Comparison of ENCODE assay signal across 28 cellular contexts in the genomic region with DNA sequence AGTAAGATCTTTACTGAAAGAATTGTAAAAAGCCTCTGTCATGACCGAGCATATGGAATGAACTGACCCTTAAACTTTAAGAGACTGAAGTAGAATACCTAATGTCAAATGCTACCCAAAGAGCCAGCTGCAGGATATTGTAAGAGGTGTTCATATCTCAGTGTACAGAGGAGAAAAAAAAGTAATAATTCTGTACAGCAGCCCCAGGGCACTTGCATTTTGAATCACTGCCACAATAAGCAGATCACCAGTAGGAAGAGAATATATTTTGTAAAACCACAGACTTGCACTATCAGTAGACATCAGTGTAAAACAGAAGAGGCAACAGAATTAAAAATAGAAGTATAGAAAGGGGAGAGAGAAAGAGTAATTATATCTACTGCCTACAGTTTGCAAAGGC.
DNase-seq lines count a peak whose midpoint lies in the region; ATAC-seq and TF ChIP-seq lines count a peak whose summit lies in the region.
"Had no signal": no experiment of that assay in that cellular context is flagged by ENCODE, and none has a peak within 500 bp of the region (broad histone marks: within the 10 kb centered on the region; RNA-seq: fewer than 3 reads in every experiment).

No MANE protein-coding gene starts in this region.

- H3K27ac ChIP-seq in SK-N-MC, result peak overlapping the region; percentile 29; the same call in 1 of the 2 replicates
- H3K27ac ChIP-seq in GM23338 (ENCODE audit: low read depth), result no peak overlapping the region
- H3K27ac ChIP-seq: A549, coronary artery, HL-60, prostate gland, sigmoid colon, SJSA1, stomach, uterus had no signal

- no peaks in the 10 kb centered on the region for H3K36me3 Mint-ChIP-seq in GM23338 (ENCODE audit: low read depth)
- H3K36me3 Mint-ChIP-seq: activated naive CD8-positive, alpha-beta T cell treated with anti-CD3 and anti-CD28 coated beads for 36 hours; naive thymus-derived CD8-positive, alpha-beta T cell had no signal

- no peak overlapping the region for H3K4me2 ChIP-seq in GM23338
- H3K4me2 ChIP-seq: A549 had no signal

- H3K9ac ChIP-seq in SK-N-MC (ENCODE audit: insufficient read length), result no peak overlapping the region

- no peaks in the 10 kb centered on the region for H3F3A ChIP-seq in GM23338 (replicated peaks; ENCODE audit: low read depth)

- H3K36me3 ChIP-seq in SK-N-MC (ENCODE audit: insufficient read depth, low read length) (no peaks in the 10 kb centered on the region), GM23338 (ENCODE audit: insufficient read depth) (no peaks in the 10 kb centered on the region)
- H3K36me3 ChIP-seq: MG63, prostate gland, sigmoid colon, SJSA1, stomach, uterus had no signal

- H3K4me1 ChIP-seq in GM23338 (ENCODE audit: insufficient read depth), result no peaks in the 10 kb centered on the region
- H3K4me1 ChIP-seq: A549, prostate gland, sigmoid colon, SJSA1, stomach, uterus had no signal

- ATAC-seq in GM23338, result no peak
- ATAC-seq: A549; effector memory CD8-positive, alpha-beta T cell; naive thymus-derived CD8-positive, alpha-beta T cell had no signal

- H3K27ac Mint-ChIP-seq in GM23338, result no peak overlapping the region
- H3K27ac Mint-ChIP-seq: activated naive CD8-positive, alpha-beta T cell treated with anti-CD3 and anti-CD28 coated beads for 36 hours; effector memory CD8-positive, alpha-beta T cell; naive thymus-derived CD8-positive, alpha-beta T cell had no signal

- no peak overlapping the region for H2AFZ ChIP-seq in GM23338

- H3K9me3 Mint-ChIP-seq in GM23338, result peaks cover 10% of the 10 kb centered on the region
- H3K9me3 Mint-ChIP-seq: activated naive CD8-positive, alpha-beta T cell treated with anti-CD3 and anti-CD28 coated beads for 36 hours had no signal

- H3K4me1 Mint-ChIP-seq in GM23338, result no peaks in the 10 kb centered on the region
- H3K4me1 Mint-ChIP-seq: activated naive CD8-positive, alpha-beta T cell treated with anti-CD3 and anti-CD28 coated beads for 36 hours; naive thymus-derived CD8-positive, alpha-beta T cell had no signal

- no peak overlapping the region for H3K4me3 Mint-ChIP-seq in GM23338
- H3K4me3 Mint-ChIP-seq: activated naive CD8-positive, alpha-beta T cell treated with anti-CD3 and anti-CD28 coated beads for 36 hours; effector memory CD8-positive, alpha-beta T cell; naive thymus-derived CD8-positive, alpha-beta T cell had no signal

- H3K27me3 ChIP-seq in GM23338 (ENCODE audit: insufficient read depth), result no peaks in the 10 kb centered on the region
- H3K27me3 ChIP-seq: MG63, sigmoid colon, SJSA1, stomach, uterus had no signal

- H3K4me3 ChIP-seq in SK-N-MC (peak overlapping the region; percentile 24; the same call in 1 of the 2 replicates), GM23338 (no peak overlapping the region)
- H3K4me3 ChIP-seq: A549, coronary artery, MG63, prostate gland, sigmoid colon, SJSA1, stomach, uterus had no signal

- no peaks in the 10 kb centered on the region for H3K79me2 ChIP-seq in GM23338 (replicated peaks; ENCODE audit: insufficient read depth)

- TF ChIP-seq CTCF in GM23338 (conservative IDR thresholded peaks at IDR 0.05; ENCODE audit: low read depth in 2 of 2), result no peak

- DNase-seq in NCI-H1417 (lab: John Stamatoyannopoulos, UW), result peak in 2 of 3 experiments; percentile 37 to 67
- DNase-seq in NCI-H1417 treated with DMSO at 0.1 percent for 48 hours (lab: John Stamatoyannopoulos, UW), result no peak
- peak; percentile 66 for DNase-seq in DMS53 (lab: John Stamatoyannopoulos, UW)
- DNase-seq in NCI-H226, result peak; percentile 43
- DNase-seq in SK-N-MC (ENCODE audit: low read depth, low spot score), result peak; percentile 63
- no peak for DNase-seq in GM23338 (ENCODE audit: low spot score)
- DNase-seq in NCI-H2107 (lab: John Stamatoyannopoulos, UW), result no peak
- no peak for DNase-seq in NOMO-1 treated with DMSO at 0.1 percent for 48 hours (lab: John Stamatoyannopoulos, UW; ENCODE audit: unreplicated experiment)
- DNase-seq: activated CD4-positive, alpha-beta T cell treated with anti-CD3 and anti-CD28 coated beads, Interleukin-2, amount 50 U/mL, for 1 hour; activated CD4-positive, CD25-positive, alpha-beta regulatory T cell; activated gamma-delta T cell; activated naive CD8-positive, alpha-beta T cell treated with anti-CD3 and anti-CD28 coated beads for 36 hours; activated T-cell treated with anti-CD3 and anti-CD28 coated beads, Interleukin-2, amount 50 U/mL, for 1 hour; aorta; caudate nucleus; effector memory CD8-positive, alpha-beta T cell; KBM-7; MG63; naive thymus-derived CD8-positive, alpha-beta T cell; sigmoid colon; stimulated activated CD4-positive, alpha-beta T cell treated with anti-CD3 and anti-CD28 coated beads, Interleukin-4, amount 100 ng/mL, for 1 hour; stomach; uterus had no signal

- H3K9me2 ChIP-seq in GM23338 (ENCODE audit: insufficient read depth), result no peaks in the 10 kb centered on the region

- H4K20me1 ChIP-seq in GM23338 (replicated peaks; ENCODE audit: insufficient read depth), result no peaks in the 10 kb centered on the region

- no peaks in the 10 kb centered on the region; the same call in 1 of the 2 replicates for H3K9me3 ChIP-seq in SK-N-MC (ENCODE audit: low read depth, low read length)
- H3K9me3 ChIP-seq: A549, MG63, prostate gland, sigmoid colon, SJSA1, uterus had no signal

- no peaks in the 10 kb centered on the region for H3K27me3 Mint-ChIP-seq in GM23338 (ENCODE audit: insufficient read depth, low read depth, poor library complexity)
- H3K27me3 Mint-ChIP-seq: effector memory CD8-positive, alpha-beta T cell had no signal

TF ChIP-seq in GM23338, 12 proteins besides CTCF, POLR2A, EP300 and RAD21:
- no peak for TF ChIP-seq NANOG (IDR thresholded peaks at IDR 0.05; ENCODE audit: borderline replicate concordance)
- no peak for TF ChIP-seq ZNF114 (CRISPR knock-in tag; IDR thresholded peaks at IDR 0.05)
- no peak for TF ChIP-seq EZH2 (IDR thresholded peaks at IDR 0.05; ENCODE audit: low read depth, unreplicated experiment)
- no peak for TF ChIP-seq EZH2phosphoT487 (IDR thresholded peaks at IDR 0.05; ENCODE audit: unreplicated experiment)
- no peak for TF ChIP-seq POLR2AphosphoS5 (IDR thresholded peaks at IDR 0.05; ENCODE audit: low read depth)
- TF ChIP-seq JUNB (IDR thresholded peaks at IDR 0.05; ENCODE audit: unreplicated experiment), result no peak
- TF ChIP-seq, protein P1, sequence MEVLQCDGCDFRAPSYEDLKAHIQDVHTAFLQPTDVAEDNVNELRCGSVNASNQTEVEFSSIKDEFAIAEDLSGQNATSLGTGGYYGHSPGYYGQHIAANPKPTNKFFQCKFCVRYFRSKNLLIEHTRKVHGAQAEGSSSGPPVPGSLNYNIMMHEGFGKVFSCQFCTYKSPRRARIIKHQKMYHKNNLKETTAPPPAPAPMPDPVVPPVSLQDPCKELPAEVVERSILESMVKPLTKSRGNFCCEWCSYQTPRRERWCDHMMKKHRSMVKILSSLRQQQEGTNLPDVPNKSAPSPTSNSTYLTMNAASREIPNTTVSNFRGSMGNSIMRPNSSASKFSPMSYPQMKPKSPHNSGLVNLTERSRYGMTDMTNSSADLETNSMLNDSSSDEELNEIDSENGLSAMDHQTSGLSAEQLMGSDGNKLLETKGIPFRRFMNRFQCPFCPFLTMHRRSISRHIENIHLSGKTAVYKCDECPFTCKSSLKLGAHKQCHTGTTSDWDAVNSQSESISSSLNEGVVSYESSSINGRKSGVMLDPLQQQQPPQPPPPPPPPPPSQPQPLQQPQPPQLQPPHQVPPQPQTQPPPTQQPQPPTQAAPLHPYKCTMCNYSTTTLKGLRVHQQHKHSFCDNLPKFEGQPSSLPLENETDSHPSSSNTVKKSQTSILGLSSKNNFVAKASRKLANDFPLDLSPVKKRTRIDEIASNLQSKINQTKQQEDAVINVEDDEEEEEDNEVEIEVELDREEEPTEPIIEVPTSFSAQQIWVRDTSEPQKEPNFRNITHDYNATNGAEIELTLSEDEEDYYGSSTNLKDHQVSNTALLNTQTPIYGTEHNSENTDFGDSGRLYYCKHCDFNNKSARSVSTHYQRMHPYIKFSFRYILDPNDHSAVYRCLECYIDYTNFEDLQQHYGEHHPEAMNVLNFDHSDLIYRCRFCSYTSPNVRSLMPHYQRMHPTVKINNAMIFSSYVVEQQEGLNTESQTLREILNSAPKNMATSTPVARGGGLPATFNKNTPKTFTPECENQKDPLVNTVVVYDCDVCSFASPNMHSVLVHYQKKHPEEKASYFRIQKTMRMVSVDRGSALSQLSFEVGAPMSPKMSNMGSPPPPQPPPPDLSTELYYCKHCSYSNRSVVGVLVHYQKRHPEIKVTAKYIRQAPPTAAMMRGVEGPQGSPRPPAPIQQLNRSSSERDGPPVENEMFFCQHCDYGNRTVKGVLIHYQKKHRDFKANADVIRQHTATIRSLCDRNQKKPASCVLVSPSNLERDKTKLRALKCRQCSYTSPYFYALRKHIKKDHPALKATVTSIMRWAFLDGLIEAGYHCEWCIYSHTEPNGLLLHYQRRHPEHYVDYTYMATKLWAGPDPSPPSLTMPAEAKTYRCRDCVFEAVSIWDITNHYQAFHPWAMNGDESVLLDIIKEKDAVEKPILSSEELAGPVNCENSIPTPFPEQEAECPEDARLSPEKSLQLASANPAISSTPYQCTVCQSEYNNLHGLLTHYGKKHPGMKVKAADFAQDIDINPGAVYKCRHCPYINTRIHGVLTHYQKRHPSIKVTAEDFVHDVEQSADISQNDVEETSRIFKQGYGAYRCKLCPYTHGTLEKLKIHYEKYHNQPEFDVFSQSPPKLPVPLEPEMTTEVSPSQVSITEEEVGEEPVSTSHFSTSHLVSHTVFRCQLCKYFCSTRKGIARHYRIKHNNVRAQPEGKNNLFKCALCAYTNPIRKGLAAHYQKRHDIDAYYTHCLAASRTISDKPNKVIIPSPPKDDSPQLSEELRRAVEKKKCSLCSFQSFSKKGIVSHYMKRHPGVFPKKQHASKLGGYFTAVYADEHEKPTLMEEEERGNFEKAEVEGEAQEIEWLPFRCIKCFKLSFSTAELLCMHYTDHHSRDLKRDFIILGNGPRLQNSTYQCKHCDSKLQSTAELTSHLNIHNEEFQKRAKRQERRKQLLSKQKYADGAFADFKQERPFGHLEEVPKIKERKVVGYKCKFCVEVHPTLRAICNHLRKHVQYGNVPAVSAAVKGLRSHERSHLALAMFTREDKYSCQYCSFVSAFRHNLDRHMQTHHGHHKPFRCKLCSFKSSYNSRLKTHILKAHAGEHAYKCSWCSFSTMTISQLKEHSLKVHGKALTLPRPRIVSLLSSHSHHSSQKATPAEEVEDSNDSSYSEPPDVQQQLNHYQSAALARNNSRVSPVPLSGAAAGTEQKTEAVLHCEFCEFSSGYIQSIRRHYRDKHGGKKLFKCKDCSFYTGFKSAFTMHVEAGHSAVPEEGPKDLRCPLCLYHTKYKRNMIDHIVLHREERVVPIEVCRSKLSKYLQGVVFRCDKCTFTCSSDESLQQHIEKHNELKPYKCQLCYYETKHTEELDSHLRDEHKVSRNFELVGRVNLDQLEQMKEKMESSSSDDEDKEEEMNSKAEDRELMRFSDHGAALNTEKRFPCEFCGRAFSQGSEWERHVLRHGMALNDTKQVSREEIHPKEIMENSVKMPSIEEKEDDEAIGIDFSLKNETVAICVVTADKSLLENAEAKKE (CRISPR knock-in tag; IDR thresholded peaks at IDR 0.05), result no peak

Comparison
In these comparisons a context has a peak if more than half of its experiments do, and no peak if none do; other contexts are left out.
1. DNase-seq: peak in NCI-H1417 (2 of 3), DMS53 (single experiment), NCI-H226 (single experiment) and SK-N-MC (single experiment); none in NCI-H1417 treated with DMSO at 0.1 percent for 48 hours (single experiment), GM23338 (single experiment), NCI-H2107 (single experiment) and NOMO-1 treated with DMSO at 0.1 percent for 48 hours (single experiment).